In the genomic region with DNA sequence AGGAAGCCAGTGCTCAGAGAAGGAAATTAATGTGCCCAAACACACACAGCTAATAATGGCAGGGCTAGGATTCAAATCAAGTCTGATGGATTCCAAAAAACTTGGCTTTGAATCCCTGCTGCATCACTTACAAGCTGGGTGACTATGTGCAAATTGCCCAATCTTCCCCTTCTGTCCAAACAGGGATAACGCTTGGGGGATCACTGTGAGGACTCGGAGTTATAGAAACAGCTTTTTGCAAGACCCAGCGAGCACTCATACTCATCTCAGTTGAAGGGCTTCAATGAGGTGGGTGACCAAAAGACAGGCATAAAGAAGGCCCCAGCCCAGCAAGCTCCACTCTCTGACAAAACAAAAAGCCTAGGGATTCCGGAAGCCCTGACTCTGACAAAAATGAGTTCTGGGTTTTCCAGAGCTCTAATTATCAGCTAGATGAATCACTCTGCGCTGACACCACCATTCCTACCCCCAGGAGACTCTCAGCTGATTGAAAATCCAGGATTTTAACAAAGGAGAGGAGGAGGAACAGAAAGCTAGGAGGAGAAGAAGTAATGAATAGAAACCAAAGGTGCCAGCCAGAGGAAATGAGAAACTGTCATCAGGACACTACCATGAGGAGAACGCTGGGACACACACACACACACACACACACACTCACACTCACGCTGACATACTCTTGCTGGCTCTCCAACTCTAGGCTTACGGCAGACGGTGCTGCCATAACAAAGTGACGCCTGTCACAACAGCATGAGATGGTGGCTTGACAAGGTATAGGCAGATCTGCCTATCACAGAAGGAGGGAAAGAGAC, we compare ENCODE assay signal across 8 cellular contexts. TPM values are rescaled to one million over a fixed set of nuclear protein-coding genes. Genes with fewer than 3 reads are reported as not detected.
DNase-seq lines count a peak whose midpoint lies in the region; ATAC-seq and TF ChIP-seq lines count a peak whose summit lies in the region.

No MANE protein-coding gene starts in this region.

- H3K27me3 ChIP-seq in SU-DHL-6 (ENCODE audit: low read length) (no peaks in the 10 kb centered on the region), esophagus (ENCODE audit: control insufficient read depth in 1 of 2, insufficient read depth in 2 of 2, low read length in 2 of 2) (no peaks in the 10 kb centered on the region), neutrophil (no peaks in the 10 kb centered on the region)

- no peaks in the 10 kb centered on the region for H3K9me2 ChIP-seq in SU-DHL-6 (replicated peaks; ENCODE audit: insufficient read depth, low read length)

- H3K4me1 ChIP-seq in esophagus (ENCODE audit: control insufficient read depth in 2 of 2, insufficient read depth in 2 of 2, low read length in 1 of 2) (peaks cover 0 to 10% of the 10 kb centered on the region in 2 donors), neutrophil (ENCODE audit: control insufficient read depth in 1 of 2, insufficient read depth in 1 of 2, low read depth in 1 of 2, low read length in 1 of 2) (peaks cover 74 to 75% of the 10 kb centered on the region in 2 experiments)

- peak overlapping the region; percentile 96 for H3K4me2 ChIP-seq in SU-DHL-6 (ENCODE audit: low read depth, low read length, poor library complexity, severe bottlenecking)

- no peaks in the 10 kb centered on the region for H3K27me3 Mint-ChIP-seq in activated CD4-positive, alpha-beta T cell treated with anti-CD3 and anti-CD28 coated beads, Interleukin-2, amount 10 ng/mL, durations not matched to agents 24 days and 14 days

- no peaks in the 10 kb centered on the region for H3K9me3 Mint-ChIP-seq in activated CD4-positive, alpha-beta T cell treated with anti-CD3 and anti-CD28 coated beads, Interleukin-2, amount 10 ng/mL, durations not matched to agents 24 days and 14 days

- peak overlapping the region; percentile 74 for H3K9ac ChIP-seq in SU-DHL-6 (ENCODE audit: low read length)

- H3K36me3 Mint-ChIP-seq in activated CD4-positive, alpha-beta T cell treated with anti-CD3 and anti-CD28 coated beads, Interleukin-2, amount 10 ng/mL, durations not matched to agents 24 days and 14 days (ENCODE audit: low read depth): peaks cover 32% of the 10 kb centered on the region

- peak overlapping the region; percentile 99 for H3K27ac Mint-ChIP-seq in activated CD4-positive, alpha-beta T cell treated with anti-CD3 and anti-CD28 coated beads, Interleukin-2, amount 10 ng/mL, durations not matched to agents 24 days and 14 days

- peak overlapping the region; percentile 92 for H3K4me3 Mint-ChIP-seq in activated CD4-positive, alpha-beta T cell treated with anti-CD3 and anti-CD28 coated beads, Interleukin-2, amount 10 ng/mL, durations not matched to agents 24 days and 14 days

- intact Hi-C loops in activated CD4-positive, alpha-beta T cell treated with anti-CD3 and anti-CD28 coated beads, Interleukin-2, amount 10 ng/mL, durations not matched to agents 24 days and 14 days (cut with micrococcal nuclease): loop anchor here (5.0 to 10.0 kb wide), 5 partner anchors 65 to 1193 kb away; a partner anchor contains a TSS

- H3F3A ChIP-seq in SU-DHL-6 (ENCODE audit: insufficient read depth): peaks cover 51% of the 10 kb centered on the region

- ATAC-seq in esophagus mucosa (no peak), GM18498 (IDR thresholded peaks at IDR 0.05; ENCODE audit: unreplicated experiment) (no peak)

- H4K20me1 ChIP-seq in SU-DHL-6 (ENCODE audit: low read depth, low read length): peaks cover 3% of the 10 kb centered on the region; the same call in 1 of the 2 replicates

- H3K4me1 Mint-ChIP-seq in activated CD4-positive, alpha-beta T cell treated with anti-CD3 and anti-CD28 coated beads, Interleukin-2, amount 10 ng/mL, durations not matched to agents 24 days and 14 days: peaks cover 48% of the 10 kb centered on the region

- WGBS in esophagus, 2 donors: 41 to 54% methylated on average over 10 of the region's 10 CpGs

- H2AFZ ChIP-seq in SU-DHL-6 (ENCODE audit: low read depth, low read length, severe bottlenecking): no peak overlapping the region

- peak overlapping the region; percentile 60 for H3K4me3 ChIP-seq in SU-DHL-6 (ENCODE audit: insufficient read depth, low read length, poor library complexity, severe bottlenecking)
- no peak overlapping the region for H3K4me3 ChIP-seq in esophagus (ENCODE audit: low read depth in 1 of 2, low read length in 2 of 2)
- peak overlapping the region; percentile 88 to 98 for H3K4me3 ChIP-seq in neutrophil (ENCODE audit: low read depth in 1 of 2, low read length in 1 of 2)

- H3K9me3 ChIP-seq in SU-DHL-6 (ENCODE audit: insufficient read depth, low read length) (no peaks in the 10 kb centered on the region), esophagus (ENCODE audit: control insufficient read depth in 2 of 2, insufficient read depth in 1 of 2, low read depth in 1 of 2, low read length in 1 of 2) (no peaks in the 10 kb centered on the region), neutrophil (no peaks in the 10 kb centered on the region)

- TF ChIP-seq CTCF in SU-DHL-6 (IDR thresholded peaks at IDR 0.05; ENCODE audit: insufficient read depth, low read length, poor library complexity, severe bottlenecking) (no peak), neutrophil (IDR thresholded peaks at IDR 0.05) (no peak)

- H3K36me3 ChIP-seq in SU-DHL-6 (ENCODE audit: low read length): no peaks in the 10 kb centered on the region
- peaks cover 0 to 8% of the 10 kb centered on the region in 2 donors for H3K36me3 ChIP-seq in esophagus (ENCODE audit: control insufficient read depth in 2 of 2, insufficient read depth in 2 of 2, low read length in 1 of 2)
- H3K36me3 ChIP-seq in neutrophil: peaks cover 23% of the 10 kb centered on the region

- H3K27ac ChIP-seq in SU-DHL-6 (ENCODE audit: low read depth, low read length): peak overlapping the region; percentile 96
- H3K27ac ChIP-seq in esophagus (ENCODE audit: low read depth in 2 of 2, low read length in 1 of 2): peak overlapping the region; percentile 99 to 100
- H3K27ac ChIP-seq in neutrophil: peak overlapping the region; percentile 99

- no peak for DNase-seq in activated CD4-positive, alpha-beta T cell treated with anti-CD3 and anti-CD28 coated beads, Interleukin-2, amount 10 ng/mL, durations not matched to agents 24 days and 14 days
- no peak for DNase-seq in activated CD4-positive, alpha-beta T cell treated with anti-CD3 and anti-CD28 coated beads, Interleukin-2, amount 50 U/mL, for 48 hours
- DNase-seq in stimulated activated CD4-positive, alpha-beta T cell treated with anti-CD3 and anti-CD28 coated beads, Interleukin-15, amount 100 ng/mL, for 24 hours: no peak

- H3K79me2 ChIP-seq in SU-DHL-6 (ENCODE audit: insufficient read depth, low read length): peaks cover 29% of the 10 kb centered on the region

RNA-seq across cellular contexts. Expression of a gene that starts 1.6 kb away (rescaled TPM):
- total RNA-seq in activated CD4-positive, alpha-beta T cell treated with anti-CD3 and anti-CD28 coated beads, Interleukin-2, amount 10 ng/mL, durations not matched to agents 24 days and 14 days: 40.6 and 51.3 TPM in 2 replicates
- polyA plus RNA-seq in esophagus: 10 to 100 TPM; 33.9 to 34.5 TPM
- total RNA-seq in esophagus mucosa: 31.8 TPM

RNA-seq across cellular contexts. Expression of a gene that starts 10.4 kb away (rescaled TPM):
- 58.6 and 61.6 TPM in 2 replicates for total RNA-seq in activated CD4-positive, alpha-beta T cell treated with anti-CD3 and anti-CD28 coated beads, Interleukin-2, amount 10 ng/mL, durations not matched to agents 24 days and 14 days
- 10 to 100 TPM; 16.8 to 30.7 TPM for polyA plus RNA-seq in esophagus
- 22.7 TPM for total RNA-seq in esophagus mucosa

Comparison
In these comparisons a context has a peak if more than half of its experiments do, and no peak if none do; other contexts are left out.
1. H3K4me3 ChIP-seq: peak in SU-DHL-6 (single experiment) and neutrophil (2 of 2); none in esophagus (0 of 2).
2. Peak in every context shown above with its lines, with median percentiles within 50 percentile points of each other: H3K27ac ChIP-seq.